Comparison of ENCODE assay signal across 33 cellular contexts in genomic region chr12:108185002-108185401, GRCh38. TPM values are rescaled to one million over a fixed set of nuclear protein-coding genes. Genes with fewer than 3 reads are reported as not detected.
"Had no signal": no experiment of that assay in that cellular context is flagged by ENCODE, and none has a peak within 500 bp of the region (broad histone marks: within the 10 kb centered on the region; RNA-seq: fewer than 3 reads in every experiment).

No MANE protein-coding gene starts in this region.

- H3K4me3 Mint-ChIP-seq: immature natural killer cell; mesothelial cell of epicardium; naive B cell; natural killer cell; nephron progenitor cell; stimulated activated memory B cell treated with anti-CD40 and anti-IgM and Interleukin-4, amounts not matched to agents 10 μg/mL and 1 μg/mL and 100 μg/mL, for 72 hours had no signal

- H3K36me3 ChIP-seq: lower lobe of right lung, ovary, right atrium auricular region, right lobe of liver, stomach, tibial artery, upper lobe of right lung had no signal

- H3K4me1 Mint-ChIP-seq: mesothelial cell of epicardium, naive B cell had no signal

- FAIRE-seq: islet of Langerhans, kidney, urothelium cell line had no signal

- H3K27me3 ChIP-seq: ovary, right atrium auricular region, right lobe of liver, stomach, testis, tibial artery, upper lobe of right lung had no signal

- H3K9me3 Mint-ChIP-seq: immature natural killer cell; mesothelial cell of epicardium; naive B cell; natural killer cell; nephron progenitor cell; stimulated activated memory B cell treated with anti-CD40 and anti-IgM and Interleukin-4, amounts not matched to agents 10 μg/mL and 1 μg/mL and 100 μg/mL, for 72 hours had no signal

- H3K27ac ChIP-seq: lower lobe of right lung, ovary, right atrium auricular region, right lobe of liver, stomach, testis, tibial artery, upper lobe of right lung had no signal

- H3K4me3 ChIP-seq: lower lobe of right lung, ovary, right atrium auricular region, right lobe of liver, smooth muscle cell, stomach, testis, tibial artery, upper lobe of right lung had no signal

- ATAC-seq: left colon; left ventricle myocardium superior; natural killer cell; stimulated activated memory B cell treated with anti-CD40 and anti-IgM and Interleukin-4, amounts not matched to agents 10 μg/mL and 1 μg/mL and 100 μg/mL, for 72 hours; stimulated activated naive CD8-positive, alpha-beta T cell treated with anti-CD3 and anti-CD28 coated beads, Interleukin-15, Interleukin-2, amounts not matched to agents 100 U/mL and 50 U/mL, for 24 hours; upper lobe of right lung had no signal

- H3K4me2 ChIP-seq: smooth muscle cell had no signal

- DNase-seq: head of caudate nucleus; hypothalamus; immature natural killer cell; kidney; left colon; left ventricle myocardium superior; lower lobe of right lung; mammary epithelial cell; mesenchymal stem cell; naive B cell; natural killer cell; nephron progenitor cell; ovary; right lobe of liver; stimulated activated CD4-positive, alpha-beta T cell treated with anti-CD3 and anti-CD28 coated beads, Interleukin-1b, Interleukin-23, amount 100 ng/mL, for 48 hours; stimulated activated CD4-positive, alpha-beta T cell treated with anti-CD3 and anti-CD28 coated beads, Interleukin-2, amount 100 ng/mL, for 48 hours; stimulated activated CD4-positive, alpha-beta T cell treated with anti-CD3 and anti-CD28 coated beads, Interleukin-4, amount 100 ng/mL, for 4 hours; stimulated activated CD8-positive, alpha-beta memory T cell treated with anti-CD3 and anti-CD28 coated beads, Interleukin-4, amount 100 ng/mL, for 48 hours; stimulated activated naive CD8-positive, alpha-beta T cell treated with anti-CD3 and anti-CD28 coated beads, Interleukin-15, Interleukin-2, amounts not matched to agents 100 U/mL and 50 U/mL, for 24 hours; stomach; testis; tibial artery; trophoblast cell; upper lobe of right lung had no signal

- H3K27ac Mint-ChIP-seq: immature natural killer cell; mesothelial cell of epicardium; naive B cell; natural killer cell; nephron progenitor cell; progenitor cell of endocrine pancreas; stimulated activated memory B cell treated with anti-CD40 and anti-IgM and Interleukin-4, amounts not matched to agents 10 μg/mL and 1 μg/mL and 100 μg/mL, for 72 hours had no signal

- H3K9me3 ChIP-seq: lower lobe of right lung, ovary, right atrium auricular region, right lobe of liver, stomach, testis, upper lobe of right lung had no signal

- H3K36me3 Mint-ChIP-seq: mesothelial cell of epicardium; naive B cell; natural killer cell; stimulated activated memory B cell treated with anti-CD40 and anti-IgM and Interleukin-4, amounts not matched to agents 10 μg/mL and 1 μg/mL and 100 μg/mL, for 72 hours had no signal

- H3K27me3 Mint-ChIP-seq: stimulated activated memory B cell treated with anti-CD40 and anti-IgM and Interleukin-4, amounts not matched to agents 10 μg/mL and 1 μg/mL and 100 μg/mL, for 72 hours had no signal

- H3K4me1 ChIP-seq: lower lobe of right lung, right atrium auricular region, right lobe of liver, testis, tibial artery, upper lobe of right lung had no signal

RNA-seq across cellular contexts. Expression of gene WSCD2, which starts 55.9 kb away (rescaled TPM):
- total RNA-seq: progenitor cell of endocrine pancreas, pulmonary artery endothelial cell, renal cortical epithelial cell, right lobe of liver had no signal
- polyA plus RNA-seq: immature natural killer cell, mammary epithelial cell had no signal
